ENCODE assay signal across 8 cellular contexts in genomic region chr12:96399919-96400630, GRCh38. TPM values are rescaled to one million over a fixed set of nuclear protein-coding genes. Genes with fewer than 3 reads are reported as not detected.
DNase-seq lines count a peak whose midpoint lies in the region; ATAC-seq, FAIRE-seq and TF ChIP-seq lines count a peak whose summit lies in the region.

Gene CDK17 (minus strand): TSS chr12:96400439. CDS start chr12:96334836, 65,603 bp downstream.

- H3K27me3 ChIP-seq in keratinocyte (ENCODE audit: control insufficient read depth, extremely low read depth, insufficient read depth, low read length): no peaks in the 10 kb centered on the region

- H3K79me2 ChIP-seq in keratinocyte (ENCODE audit: control insufficient read depth, insufficient read depth, low read length): peaks cover 49% of the 10 kb centered on the region

- peaks cover 6% of the 10 kb centered on the region for H4K20me1 ChIP-seq in keratinocyte (ENCODE audit: control insufficient read depth, extremely low read depth, insufficient read depth, low read length)

- peak; percentile 57 for ATAC-seq in GM18909 (IDR thresholded peaks at IDR 0.05; ENCODE audit: poor library complexity, unreplicated experiment)
- ATAC-seq in HG03175 (IDR thresholded peaks at IDR 0.05; ENCODE audit: unreplicated experiment): peak; percentile 52

- peak within 1 kb of the TSS; percentile 68 to 99 (median 78) for H3K4me3 ChIP-seq in keratinocyte (ENCODE audit: control insufficient read depth in 2 of 3, extremely low read depth in 1 of 3, insufficient read depth in 2 of 3, low read depth in 1 of 3, low read length in 3 of 3)

- H3K9me1 ChIP-seq in keratinocyte (ENCODE audit: control insufficient read depth, extremely low read depth, insufficient read depth, low read length): no peaks in the 10 kb centered on the region

- H3K4me2 ChIP-seq in keratinocyte (ENCODE audit: control insufficient read depth, extremely low read depth, insufficient read depth, low read depth, low read length): peak within 1 kb of the TSS; percentile 89

- no peaks in the 10 kb centered on the region for H3K36me3 ChIP-seq in keratinocyte (ENCODE audit: control insufficient read depth in 2 of 2, extremely low read depth in 1 of 2, insufficient read depth in 2 of 2, low read length in 2 of 2)

- peaks cover 22% of the 10 kb centered on the region for H3K4me1 ChIP-seq in keratinocyte (ENCODE audit: control insufficient read depth, extremely low read depth, insufficient read depth, low read length)

- H3K27ac ChIP-seq in caudate nucleus (ENCODE audit: low read depth, low read length) (peak within 1 kb of the TSS; percentile 94), keratinocyte (ENCODE audit: control insufficient read depth, insufficient read depth, low read length) (peak within 1 kb of the TSS; percentile 79)

- FAIRE-seq in keratinocyte (lab: Jason Lieb, UNC): no peak

- dilution Hi-C loops in keratinocyte (cut with MboI; ENCODE audit: extremely low pct_ligation_motif_present, low sequenced_read_pairs): no loop called here

- DNase-seq in AG08396 (ENCODE audit: low spot score): peak; percentile 94
- peak; percentile 79 for DNase-seq in NCI-H2227 treated with DMSO at 0.1 percent for 48 hours (lab: John Stamatoyannopoulos, UW)
- DNase-seq in activated CD4-positive, CD25-positive, alpha-beta regulatory T cell (lab: John Stamatoyannopoulos, UW): peak; percentile 72 to 82 (median 76)
- peak in 59 of 61 donors; percentile 14 to 89 (median 78) for DNase-seq in caudate nucleus (lab: John Stamatoyannopoulos, UW)
- DNase-seq in keratinocyte (ENCODE audit: low read depth, low spot score): no peak
- DNase-seq in stimulated activated CD4-positive, alpha-beta T cell treated with anti-CD3 and anti-CD28 coated beads, Interleukin-12 subunit alpha, Interleukin-12 subunit beta, amount 100 ng/mL, for 48 hours (ENCODE audit: low read depth in 2 of 3, low spot score in 1 of 3): peak; percentile 78 to 82 (median 82)

- no peaks in the 10 kb centered on the region for H3K9me3 ChIP-seq in keratinocyte (ENCODE audit: control insufficient read depth, low read depth, low read length)

- peak within 1 kb of the TSS; percentile 92 for H3K9ac ChIP-seq in keratinocyte (ENCODE audit: control insufficient read depth, extremely low read depth, insufficient read depth, low read length)

- peak within 1 kb of the TSS; percentile 21 for H2AFZ ChIP-seq in keratinocyte (ENCODE audit: control insufficient read depth, low read length)

- peak in 2 of 3 experiments; percentile 32 to 47 for TF ChIP-seq CTCF in keratinocyte (optimal IDR thresholded peaks at IDR 0.05 in 1 of 3, IDR thresholded peaks at IDR 0.05 in 1 of 3, conservative IDR thresholded peaks at IDR 0.05 in 1 of 3; ENCODE audit: extremely low read depth in 1 of 3, insufficient read depth in 2 of 3, low read length in 3 of 3)

RNA-seq across cellular contexts. Expression of gene CDK17, which starts in this region (rescaled TPM):
- polyA plus RNA-seq in keratinocyte: 19.9 to 33.0 TPM (median 30.1 TPM) in 3 replicates
- polyA plus RNA-seq in keratinocyte (2011; ENCODE audit: low read depth): 12.3 TPM
- 11.9 and 32.5 TPM in 2 replicates for polyA plus RNA-seq in keratinocyte (2011; cell fraction: cytosol; rRNA removed)
- polyA plus RNA-seq in keratinocyte (2011; cell fraction: nucleus; rRNA removed): 43.8 and 49.5 TPM in 2 replicates
- 12.8 and 22.9 TPM in 2 replicates for polyA plus RNA-seq in keratinocyte (2012; ENCODE audit: low replicate concordance)
- polyA minus RNA-seq in keratinocyte: 9.7 to 82.1 TPM (median 49.8 TPM) in 3 replicates
- 42.0 TPM for polyA minus RNA-seq in keratinocyte (2011; cell fraction: cytosol; rRNA and poly(A)+ RNA removed)
- polyA minus RNA-seq in keratinocyte (2011; cell fraction: nucleus; rRNA and poly(A)+ RNA removed): 66.5 and 134 TPM in 2 replicates
